9 cellular contexts compared by ENCODE assay signal in the genomic region with DNA sequence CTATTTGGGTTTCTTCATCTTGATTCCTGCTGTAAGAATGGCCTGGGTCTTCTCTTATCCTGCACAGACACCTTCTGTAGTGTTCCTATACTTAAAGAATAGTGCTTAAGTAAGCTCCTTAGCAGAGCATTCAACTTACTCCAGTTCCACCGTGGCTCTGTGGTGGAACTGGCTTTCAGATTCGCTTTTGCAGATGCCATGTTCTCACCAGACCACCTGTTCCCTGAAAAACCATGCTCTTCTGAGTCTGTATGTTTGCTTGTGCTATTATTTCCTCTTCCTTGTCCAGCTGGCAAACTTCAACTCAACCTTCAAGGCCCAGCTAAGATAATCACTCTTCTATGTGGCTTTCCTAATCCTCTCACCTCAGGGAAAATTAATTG. TPM values are rescaled to one million over a fixed set of nuclear protein-coding genes. Genes with fewer than 3 reads are reported as not detected.
DNase-seq lines count a peak whose midpoint lies in the region; ATAC-seq and TF ChIP-seq lines count a peak whose summit lies in the region.
"Had no signal": no experiment of that assay in that cellular context is flagged by ENCODE, and none has a peak within 500 bp of the region (broad histone marks: within the 10 kb centered on the region; RNA-seq: fewer than 3 reads in every experiment).

No MANE protein-coding gene starts in this region.

- intact Hi-C loops in CD4-positive, alpha-beta T cell (cut with DNase I, micrococcal nuclease) = no loop called here

- DNase-seq in CD4-positive, alpha-beta T cell = no peak
- DNase-seq in osteocyte (ENCODE audit: extremely low spot score, unreplicated experiment) (no peak), cerebellar nuclear complex (lab: John Stamatoyannopoulos, UW) (no peak), NCI-H1105 treated with DMSO at 0.1 percent for 48 hours (lab: John Stamatoyannopoulos, UW) (no peak), NCI-H2029 treated with DMSO at 0.1 percent for 48 hours (lab: John Stamatoyannopoulos, UW) (no peak)
- no peak for DNase-seq in stimulated activated CD4-positive, alpha-beta T cell treated with anti-CD3 and anti-CD28 coated beads, Interleukin-15, amount 100 ng/mL, for 24 hours

- H3K27ac Mint-ChIP-seq in CD4-positive, alpha-beta T cell = peak overlapping the region; percentile 92
- peak overlapping the region; percentile 93 for H3K27ac Mint-ChIP-seq in osteocyte (ENCODE audit: unreplicated experiment)

- TF ChIP-seq CTCF in CD4-positive, alpha-beta T cell (IDR thresholded peaks at IDR 0.05) = no peak
- no peak for TF ChIP-seq CTCF in osteocyte (IDR thresholded peaks at IDR 0.05)

- peak overlapping the region; percentile 74 for H3K4me3 Mint-ChIP-seq in CD4-positive, alpha-beta T cell
- H3K4me3 Mint-ChIP-seq in osteocyte (ENCODE audit: unreplicated experiment) = no peak overlapping the region

- H3K27me3 ChIP-seq in CD4-positive, alpha-beta T cell (ENCODE audit: control insufficient read depth, insufficient read depth, low read length) = no peaks in the 10 kb centered on the region

- peak overlapping the region; percentile 63 for H3K27ac ChIP-seq in CD4-positive, alpha-beta T cell (ENCODE audit: low read depth, low read length)
- H3K27ac ChIP-seq in KOPT-K1 (ENCODE audit: low read depth, low read length, poor library complexity, severe bottlenecking) (peak overlapping the region; percentile 39), cingulate gyrus (ENCODE audit: low read depth, low read length) (peak overlapping the region; percentile 91)

- POLR2A ChIA-PET in CD4-positive, alpha-beta T cell (lab: Charles Lee) = interaction anchor here (1.0 to 1.7 kb wide), 4 partner anchors 48 to 468 kb away, joined by 3 to 7 read pairs (median 6); no protein-coding TSS in a partner anchor

- peaks cover 27% of the 10 kb centered on the region for H3K36me3 ChIP-seq in KOPT-K1 (ENCODE audit: insufficient read depth, low read length)

- H3K9me3 Mint-ChIP-seq in CD4-positive, alpha-beta T cell = no peaks in the 10 kb centered on the region
- H3K9me3 Mint-ChIP-seq in osteocyte (ENCODE audit: unreplicated experiment) = no peaks in the 10 kb centered on the region

- no peak for ATAC-seq in CD4-positive, alpha-beta T cell (ENCODE audit: poor library complexity)
- ATAC-seq: Panc1 had no signal

- no peaks in the 10 kb centered on the region for H3K27me3 Mint-ChIP-seq in CD4-positive, alpha-beta T cell
- H3K27me3 Mint-ChIP-seq in osteocyte (ENCODE audit: unreplicated experiment) = no peaks in the 10 kb centered on the region

- H3K36me3 Mint-ChIP-seq in CD4-positive, alpha-beta T cell (ENCODE audit: low read depth) = peaks cover 34% of the 10 kb centered on the region
- peaks cover 6% of the 10 kb centered on the region for H3K36me3 Mint-ChIP-seq in osteocyte (ENCODE audit: unreplicated experiment)

- CTCF ChIA-PET in CD4-positive, alpha-beta T cell (lab: Charles Lee) = interaction anchor here (0.8 kb wide), 2 partner anchors 14 to 35 kb away, joined by 3 read pairs; no protein-coding TSS in a partner anchor

- H3K4me1 Mint-ChIP-seq in CD4-positive, alpha-beta T cell (ENCODE audit: low read depth) = peaks cover 80% of the 10 kb centered on the region
- peaks cover 46% of the 10 kb centered on the region for H3K4me1 Mint-ChIP-seq in osteocyte (ENCODE audit: unreplicated experiment)

- no peaks in the 10 kb centered on the region for H3K9me3 ChIP-seq in CD4-positive, alpha-beta T cell (ENCODE audit: control insufficient read depth, low read length)
- no peaks in the 10 kb centered on the region for H3K9me3 ChIP-seq in KOPT-K1 (ENCODE audit: insufficient read depth, low read length, poor library complexity, severe bottlenecking)

RNA-seq across cellular contexts. Expression of a gene that starts 4.9 kb away (rescaled TPM):
- total RNA-seq in CD4-positive, alpha-beta T cell = 10 to 100 TPM; 85.6 TPM
- 48.8 and 57.8 TPM in 2 replicates for total RNA-seq in osteocyte

Comparison
In these comparisons a context has a peak if more than half of its experiments do, and no peak if none do; other contexts are left out.
1. H3K27ac ChIP-seq: peak in every context shown above with its lines; median percentile 91 in cingulate gyrus; 63 in CD4-positive, alpha-beta T cell; 39 in KOPT-K1.